In genomic region chr11:93821617-93822016, GRCh38 we compare ENCODE assay signal across 1 cellular context.
TF ChIP-seq lines count a peak whose summit lies in the region.

No MANE protein-coding gene starts in this region.

TF ChIP-seq in HepG2, 621 proteins besides CTCF, POLR2A, EP300 and RAD21 (continues in another document):
- TF ChIP-seq GATAD2A (CRISPR knock-in tag; IDR thresholded peaks at IDR 0.05) (peak; percentile 73), FOXP1 (IDR thresholded peaks at IDR 0.05) (no peak), FOXP1 (CRISPR knock-in tag; IDR thresholded peaks at IDR 0.05) (peak; percentile 81), HNF4G (IDR thresholded peaks at IDR 0.05; ENCODE audit: borderline replicate concordance, low read depth, low read length) (peak; percentile 57), HNF4G (CRISPR knock-in tag; IDR thresholded peaks at IDR 0.05; ENCODE audit: borderline replicate concordance, low read depth) (no peak), NCOA2 (CRISPR knock-in tag; IDR thresholded peaks at IDR 0.05) (peak; percentile 68), ISL2 (CRISPR knock-in tag; IDR thresholded peaks at IDR 0.05) (0 out of 2 replicates have a peak, but pooled peaks have one; percentile 57), AHDC1 (CRISPR knock-in tag; IDR thresholded peaks at IDR 0.05; ENCODE audit: borderline replicate concordance) (peak; percentile 54; the same call in 1 of the 2 replicates), ARNTL (CRISPR knock-in tag; IDR thresholded peaks at IDR 0.05) (no peak), HDAC2 (CRISPR knock-in tag; IDR thresholded peaks at IDR 0.05) (0 out of 2 replicates have a peak, but pooled peaks have one; percentile 24), SIX1 (CRISPR knock-in tag; IDR thresholded peaks at IDR 0.05; ENCODE audit: borderline replicate concordance) (no peak), KDM2A (CRISPR knock-in tag; IDR thresholded peaks at IDR 0.05; ENCODE audit: borderline replicate concordance, low read depth) (no peak), HDAC1 (CRISPR knock-in tag; IDR thresholded peaks at IDR 0.05) (0 out of 2 replicates have a peak, but pooled peaks have one; percentile 33), ZNF841 (CRISPR knock-in tag; IDR thresholded peaks at IDR 0.05; ENCODE audit: borderline replicate concordance) (no peak), SIX4 (CRISPR knock-in tag; IDR thresholded peaks at IDR 0.05) (0 out of 2 replicates have a peak, but pooled peaks have one; percentile 2), ZNF20 (CRISPR knock-in tag; IDR thresholded peaks at IDR 0.05) (no peak), HES4 (CRISPR knock-in tag; IDR thresholded peaks at IDR 0.05; ENCODE audit: borderline replicate concordance) (no peak), JARID2 (CRISPR knock-in tag; IDR thresholded peaks at IDR 0.05; ENCODE audit: insufficient replicate concordance) (no peak), SRF (IDR thresholded peaks at IDR 0.05; ENCODE audit: low read depth, low read length) (no peak), SMAD3 (CRISPR knock-in tag; IDR thresholded peaks at IDR 0.05) (0 out of 2 replicates have a peak, but pooled peaks have one; percentile 28), TEAD3 (CRISPR knock-in tag; optimal IDR thresholded peaks at IDR 0.05; ENCODE audit: borderline replicate concordance) (peak; percentile 37), PHF8 (CRISPR knock-in tag; IDR thresholded peaks at IDR 0.05) (no peak), ZNF362 (CRISPR knock-in tag; IDR thresholded peaks at IDR 0.05; ENCODE audit: borderline replicate concordance) (no peak), FOXA3 (CRISPR knock-in tag; IDR thresholded peaks at IDR 0.05) (peak; percentile 64), MYNN (CRISPR knock-in tag; IDR thresholded peaks at IDR 0.05; ENCODE audit: low read depth) (no peak), ZMYM4 (CRISPR knock-in tag; IDR thresholded peaks at IDR 0.05) (peak; percentile 13; the same call in 1 of the 2 replicates), MZF1 (CRISPR knock-in tag; IDR thresholded peaks at IDR 0.05; ENCODE audit: borderline replicate concordance) (no peak), KIAA2018 (CRISPR knock-in tag; IDR thresholded peaks at IDR 0.05; ENCODE audit: borderline replicate concordance) (no peak), ZNF24 (IDR thresholded peaks at IDR 0.05) (peak; percentile 85), FOSL1 (CRISPR knock-in tag; IDR thresholded peaks at IDR 0.05; ENCODE audit: borderline replicate concordance) (no peak)
- TF ChIP-seq, protein P1, sequence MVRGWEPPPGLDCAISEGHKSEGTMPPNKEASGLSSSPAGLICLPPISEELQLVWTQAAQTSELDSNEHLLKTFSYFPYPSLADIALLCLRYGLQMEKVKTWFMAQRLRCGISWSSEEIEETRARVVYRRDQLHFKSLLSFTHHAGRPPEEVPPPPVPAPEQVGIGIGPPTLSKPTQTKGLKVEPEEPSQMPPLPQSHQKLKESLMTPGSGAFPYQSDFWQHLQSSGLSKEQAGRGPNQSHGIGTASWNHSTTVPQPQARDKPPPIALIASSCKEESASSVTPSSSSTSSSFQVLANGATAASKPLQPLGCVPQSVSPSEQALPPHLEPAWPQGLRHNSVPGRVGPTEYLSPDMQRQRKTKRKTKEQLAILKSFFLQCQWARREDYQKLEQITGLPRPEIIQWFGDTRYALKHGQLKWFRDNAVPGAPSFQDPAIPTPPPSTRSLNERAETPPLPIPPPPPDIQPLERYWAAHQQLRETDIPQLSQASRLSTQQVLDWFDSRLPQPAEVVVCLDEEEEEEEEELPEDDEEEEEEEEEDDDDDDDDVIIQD (CRISPR knock-in tag; IDR thresholded peaks at IDR 0.05; ENCODE audit: low read depth): peak; percentile 11; the same call in 1 of the 2 replicates
- TF ChIP-seq, protein P2, sequence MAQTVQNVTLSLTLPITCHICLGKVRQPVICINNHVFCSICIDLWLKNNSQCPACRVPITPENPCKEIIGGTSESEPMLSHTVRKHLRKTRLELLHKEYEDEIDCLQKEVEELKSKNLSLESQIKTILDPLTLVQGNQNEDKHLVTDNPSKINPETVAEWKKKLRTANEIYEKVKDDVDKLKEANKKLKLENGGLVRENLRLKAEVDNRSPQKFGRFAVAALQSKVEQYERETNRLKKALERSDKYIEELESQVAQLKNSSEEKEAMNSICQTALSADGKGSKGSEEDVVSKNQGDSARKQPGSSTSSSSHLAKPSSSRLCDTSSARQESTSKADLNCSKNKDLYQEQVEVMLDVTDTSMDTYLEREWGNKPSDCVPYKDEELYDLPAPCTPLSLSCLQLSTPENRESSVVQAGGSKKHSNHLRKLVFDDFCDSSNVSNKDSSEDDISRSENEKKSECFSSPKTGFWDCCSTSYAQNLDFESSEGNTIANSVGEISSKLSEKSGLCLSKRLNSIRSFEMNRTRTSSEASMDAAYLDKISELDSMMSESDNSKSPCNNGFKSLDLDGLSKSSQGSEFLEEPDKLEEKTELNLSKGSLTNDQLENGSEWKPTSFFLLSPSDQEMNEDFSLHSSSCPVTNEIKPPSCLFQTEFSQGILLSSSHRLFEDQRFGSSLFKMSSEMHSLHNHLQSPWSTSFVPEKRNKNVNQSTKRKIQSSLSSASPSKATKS (CRISPR knock-in tag; IDR thresholded peaks at IDR 0.05): no peak
- TF ChIP-seq, protein P3, sequence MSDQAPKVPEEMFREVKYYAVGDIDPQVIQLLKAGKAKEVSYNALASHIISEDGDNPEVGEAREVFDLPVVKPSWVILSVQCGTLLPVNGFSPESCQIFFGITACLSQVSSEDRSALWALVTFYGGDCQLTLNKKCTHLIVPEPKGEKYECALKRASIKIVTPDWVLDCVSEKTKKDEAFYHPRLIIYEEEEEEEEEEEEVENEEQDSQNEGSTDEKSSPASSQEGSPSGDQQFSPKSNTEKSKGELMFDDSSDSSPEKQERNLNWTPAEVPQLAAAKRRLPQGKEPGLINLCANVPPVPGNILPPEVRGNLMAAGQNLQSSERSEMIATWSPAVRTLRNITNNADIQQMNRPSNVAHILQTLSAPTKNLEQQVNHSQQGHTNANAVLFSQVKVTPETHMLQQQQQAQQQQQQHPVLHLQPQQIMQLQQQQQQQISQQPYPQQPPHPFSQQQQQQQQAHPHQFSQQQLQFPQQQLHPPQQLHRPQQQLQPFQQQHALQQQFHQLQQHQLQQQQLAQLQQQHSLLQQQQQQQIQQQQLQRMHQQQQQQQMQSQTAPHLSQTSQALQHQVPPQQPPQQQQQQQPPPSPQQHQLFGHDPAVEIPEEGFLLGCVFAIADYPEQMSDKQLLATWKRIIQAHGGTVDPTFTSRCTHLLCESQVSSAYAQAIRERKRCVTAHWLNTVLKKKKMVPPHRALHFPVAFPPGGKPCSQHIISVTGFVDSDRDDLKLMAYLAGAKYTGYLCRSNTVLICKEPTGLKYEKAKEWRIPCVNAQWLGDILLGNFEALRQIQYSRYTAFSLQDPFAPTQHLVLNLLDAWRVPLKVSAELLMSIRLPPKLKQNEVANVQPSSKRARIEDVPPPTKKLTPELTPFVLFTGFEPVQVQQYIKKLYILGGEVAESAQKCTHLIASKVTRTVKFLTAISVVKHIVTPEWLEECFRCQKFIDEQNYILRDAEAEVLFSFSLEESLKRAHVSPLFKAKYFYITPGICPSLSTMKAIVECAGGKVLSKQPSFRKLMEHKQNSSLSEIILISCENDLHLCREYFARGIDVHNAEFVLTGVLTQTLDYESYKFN (CRISPR knock-in tag; conservative IDR thresholded peaks at IDR 0.05): peak; percentile 80
